In genomic region chr4:95092762-95093161, GRCh38 we compare ENCODE assay signal across 17 cellular contexts.
A peak's percentile ranks its signal among the peaks of the same experiment; 100 is the strongest.
DNase-seq lines count a peak whose midpoint lies in the region; ATAC-seq, FAIRE-seq and TF ChIP-seq lines count a peak whose summit lies in the region.
"Had no signal": no experiment of that assay in that cellular context is flagged by ENCODE, and none has a peak within 500 bp of the region (broad histone marks: within the 10 kb centered on the region; RNA-seq: fewer than 3 reads in every experiment).

No MANE protein-coding gene starts in this region.

- TF ChIP-seq POLR2A in endothelial cell of umbilical vein (IDR thresholded peaks at IDR 0.05; ENCODE audit: low read depth, low read length), result no peak

- dilution Hi-C loops in endothelial cell of umbilical vein (cut with MboI; ENCODE audit: extremely low pct_ligation_motif_present, low sequenced_read_pairs), result no loop called here

- no peaks in the 10 kb centered on the region for H4K20me1 ChIP-seq in endothelial cell of umbilical vein (replicated peaks; ENCODE audit: control insufficient read depth, extremely low read depth, insufficient read depth, low read length)

- peak; percentile 31 for FAIRE-seq in endothelial cell of umbilical vein (lab: Jason Lieb, UNC)
- FAIRE-seq: frontal cortex had no signal

- H3K9me3 ChIP-seq in A673 (ENCODE audit: low read depth, low read length, poor library complexity, severe bottlenecking) (no peaks in the 10 kb centered on the region), endothelial cell of umbilical vein (replicated peaks; ENCODE audit: control insufficient read depth, insufficient read depth, low read length) (no peaks in the 10 kb centered on the region)
- H3K9me3 ChIP-seq: SJSA1, transverse colon had no signal

- no peak overlapping the region for H3K9ac ChIP-seq in endothelial cell of umbilical vein (replicated peaks; ENCODE audit: extremely low read depth, insufficient read depth, low read length)

- H3K4me3 ChIP-seq in A673 (ENCODE audit: low read depth, low read length, poor library complexity, severe bottlenecking), result no peak overlapping the region
- H3K4me3 ChIP-seq in endothelial cell of umbilical vein (replicated peaks in 1 of 3; ENCODE audit: insufficient read depth in 1 of 3, low read depth in 1 of 3, low read length in 3 of 3), result no peak overlapping the region
- H3K4me3 ChIP-seq: lung, SJSA1, transverse colon had no signal

- H3K27ac ChIP-seq in A673 (ENCODE audit: low read depth, low read length, poor library complexity, severe bottlenecking), result no peak overlapping the region
- H3K27ac ChIP-seq in endothelial cell of umbilical vein (ENCODE audit: insufficient read depth, low read depth, low read length), result no peak overlapping the region
- H3K27ac ChIP-seq: SJSA1, transverse colon had no signal

- no peak for ATAC-seq in GM19035 (IDR thresholded peaks at IDR 0.05; ENCODE audit: unreplicated experiment)
- ATAC-seq: activated T-cell treated with anti-CD3 and anti-CD28 coated beads, Interleukin-2, amount 50 U/mL, for 4 hours; sciatic nerve had no signal

- no peak overlapping the region for H3K4me2 ChIP-seq in endothelial cell of umbilical vein (ENCODE audit: insufficient read depth, low read length)

- peak; percentile 50 for DNase-seq in A673 (ENCODE audit: low spot score)
- peak; percentile 65 for DNase-seq in LoVo (ENCODE audit: low spot score)
- peak; percentile 52 for DNase-seq in NCI-H510A treated with DMSO at 0.1 percent for 48 hours (lab: John Stamatoyannopoulos, UW)
- peak; percentile 42 for DNase-seq in endothelial cell of umbilical vein (ENCODE audit: low read depth, low spot score)
- no peak for DNase-seq in NCI-H146 treated with DMSO at 0.1 percent for 48 hours (lab: John Stamatoyannopoulos, UW; ENCODE audit: unreplicated experiment)
- no peak for DNase-seq in NCI-H1694 treated with DMSO at 0.1 percent for 48 hours (lab: John Stamatoyannopoulos, UW)
- no peak for DNase-seq in COLO829 (ENCODE audit: low spot score)
- DNase-seq: activated CD4-positive, alpha-beta T cell treated with anti-CD3 and anti-CD28 coated beads, Interleukin-2, amount 50 U/mL, for 1 hour; activated T-cell treated with anti-CD3 and anti-CD28 coated beads, Interleukin-2, amount 50 U/mL, for 4 hours; GOT3; stimulated activated CD4-positive, alpha-beta T cell treated with anti-CD3 and anti-CD28 coated beads, Interleukin-4, amount 100 ng/mL, for 24 hours; transverse colon had no signal

- intact Hi-C loops in A673 (cut with micrococcal nuclease; ENCODE audit: unreplicated experiment), result no loop called here
- intact Hi-C loops in endothelial cell of umbilical vein (cut with micrococcal nuclease), result loop anchor here (10.0 kb wide), 1 partner anchor 698 kb away; no protein-coding TSS in a partner anchor

- no TSS peak for BruUV-seq in A673 (replicated peaks; lab: Mats Ljungman, UMichigan)
- BruUV-seq in endothelial cell of umbilical vein (replicated peaks; lab: Mats Ljungman, UMichigan), result no TSS peak

- POLR2A ChIA-PET in A673 (lab: Charles Lee; ENCODE audit: low non-redundant PET) (no interaction called here), endothelial cell of umbilical vein (lab: Charles Lee) (interaction anchor here (0.5 kb wide), 1 partner anchor 310 kb away, joined by 3 read pairs; no protein-coding TSS in a partner anchor)

- no peak overlapping the region for H2AFZ ChIP-seq in endothelial cell of umbilical vein (ENCODE audit: low read depth, low read length)

- no peaks in the 10 kb centered on the region for H3K79me2 ChIP-seq in endothelial cell of umbilical vein (ENCODE audit: control insufficient read depth, insufficient read depth, low read length)

- H3K27me3 ChIP-seq in A673 (replicated peaks; ENCODE audit: insufficient read depth, low read depth, low read length, poor library complexity), result no peaks in the 10 kb centered on the region
- H3K27me3 ChIP-seq in endothelial cell of umbilical vein (ENCODE audit: control insufficient read depth in 2 of 2, insufficient read depth in 2 of 2, low read length in 2 of 2), result no peaks in the 10 kb centered on the region
- H3K27me3 ChIP-seq: transverse colon had no signal

- peaks cover 26% of the 10 kb centered on the region for H3K4me1 ChIP-seq in A673 (ENCODE audit: insufficient read depth, low read length, poor library complexity, severe bottlenecking)
- no peaks in the 10 kb centered on the region for H3K4me1 ChIP-seq in endothelial cell of umbilical vein (ENCODE audit: control insufficient read depth, extremely low read depth, insufficient read depth, low read length)
- H3K4me1 ChIP-seq: SJSA1 had no signal

- no peaks in the 10 kb centered on the region for H3K9me1 ChIP-seq in endothelial cell of umbilical vein (replicated peaks; ENCODE audit: control insufficient read depth, extremely low read depth, insufficient read depth, low read length)

- CTCF ChIA-PET in A673 (lab: Charles Lee) (no interaction called here), endothelial cell of umbilical vein (lab: Charles Lee) (interaction anchor here (1.0 to 2.4 kb wide), 7 partner anchors 11 to 686 kb away, joined by 3 to 9 read pairs (median 4); no protein-coding TSS in a partner anchor)

- no peaks in the 10 kb centered on the region for H3K36me3 ChIP-seq in A673 (ENCODE audit: insufficient read depth, low read length, poor library complexity, severe bottlenecking)
- no peaks in the 10 kb centered on the region for H3K36me3 ChIP-seq in endothelial cell of umbilical vein (ENCODE audit: control insufficient read depth in 2 of 2, extremely low read depth in 1 of 2, insufficient read depth in 2 of 2, low read length in 2 of 2)
- H3K36me3 ChIP-seq: SJSA1, transverse colon had no signal

- no peak for TF ChIP-seq CTCF in A673 (conservative IDR thresholded peaks at IDR 0.05; ENCODE audit: low read depth, low read length)
- TF ChIP-seq CTCF in endothelial cell of umbilical vein (IDR thresholded peaks at IDR 0.05; ENCODE audit: extremely low read depth in 1 of 2, insufficient read depth in 1 of 2, low read depth in 1 of 2, low read length in 2 of 2), result no peak

TF ChIP-seq in endothelial cell of umbilical vein, 7 proteins besides CTCF, POLR2A, EP300 and RAD21:
- TF ChIP-seq GATA2 (IDR thresholded peaks at IDR 0.05; ENCODE audit: insufficient read depth, insufficient read length, low read depth, low read length) (no peak), FOS (IDR thresholded peaks at IDR 0.05; ENCODE audit: borderline replicate concordance, insufficient read depth, low read length) (no peak), POLR2AphosphoS5 (IDR thresholded peaks at IDR 0.05; ENCODE audit: insufficient read depth, low read depth, low read length) (no peak), EZH2 (IDR thresholded peaks at IDR 0.05; ENCODE audit: borderline replicate concordance, low read depth, low read length, severe bottlenecking) (no peak), MYC (IDR thresholded peaks at IDR 0.05; ENCODE audit: low read depth, low read length) (no peak), JUN (IDR thresholded peaks at IDR 0.05; ENCODE audit: borderline replicate concordance, insufficient read depth, insufficient read length, low read depth) (no peak)
- TF ChIP-seq, protein P1, sequence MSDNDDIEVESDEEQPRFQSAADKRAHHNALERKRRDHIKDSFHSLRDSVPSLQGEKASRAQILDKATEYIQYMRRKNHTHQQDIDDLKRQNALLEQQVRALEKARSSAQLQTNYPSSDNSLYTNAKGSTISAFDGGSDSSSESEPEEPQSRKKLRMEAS (IDR thresholded peaks at IDR 0.05; ENCODE audit: insufficient read depth, insufficient read length), result no peak

Comparison
In these comparisons a context has a peak if more than half of its experiments do, and no peak if none do; other contexts are left out.
1. DNase-seq: peak in A673 (single experiment), LoVo (single experiment), NCI-H510A treated with DMSO at 0.1 percent for 48 hours (single experiment) and endothelial cell of umbilical vein (single experiment); none in NCI-H146 treated with DMSO at 0.1 percent for 48 hours (single experiment), NCI-H1694 treated with DMSO at 0.1 percent for 48 hours (single experiment) and COLO829 (single experiment).